ENCODE assay signal across 8 cellular contexts in genomic region chr2:224586127-224586702, GRCh38. TPM values are rescaled to one million over a fixed set of nuclear protein-coding genes. Genes with fewer than 3 reads are reported as not detected.
DNase-seq lines count a peak whose midpoint lies in the region; ATAC-seq and TF ChIP-seq lines count a peak whose summit lies in the region.

No MANE protein-coding gene starts in this region.

- peaks cover 22% of the 10 kb centered on the region for H3K4me1 ChIP-seq in cardiac muscle cell (ENCODE audit: low read depth)
- H3K4me1 ChIP-seq in iPS-20b (ENCODE audit: insufficient read depth, low read length): peaks cover 13% of the 10 kb centered on the region

- H3K4me3 ChIP-seq in cardiac muscle cell (peak overlapping the region; percentile 33), iPS-20b (ENCODE audit: low read length) (peak overlapping the region; percentile 80)

- H3K36me3 Mint-ChIP-seq in activated CD4-positive, alpha-beta memory T cell treated with anti-CD3 and anti-CD28 coated beads for 36 hours: peaks cover 17% of the 10 kb centered on the region

- no peaks in the 10 kb centered on the region for H3K36me3 ChIP-seq in cardiac muscle cell
- H3K36me3 ChIP-seq in iPS-20b (ENCODE audit: insufficient read depth, low read depth, low read length): peaks cover 8% of the 10 kb centered on the region; the same call in 1 of the 2 replicates

- ATAC-seq in Right ventricle myocardium superior (ENCODE audit: poor library complexity): no peak
- ATAC-seq in GM19397 (IDR thresholded peaks at IDR 0.05; ENCODE audit: unreplicated experiment): no peak
- ATAC-seq in HG03039 (IDR thresholded peaks at IDR 0.05; ENCODE audit: unreplicated experiment): no peak

- peak overlapping the region; percentile 91 for H3K27ac Mint-ChIP-seq in activated CD4-positive, alpha-beta memory T cell treated with anti-CD3 and anti-CD28 coated beads for 36 hours

- peaks cover 24% of the 10 kb centered on the region for H3K4me1 Mint-ChIP-seq in activated CD4-positive, alpha-beta memory T cell treated with anti-CD3 and anti-CD28 coated beads for 36 hours (ENCODE audit: low read depth)

- POLR2A ChIA-PET in activated CD4-positive, alpha-beta memory T cell treated with anti-CD3 and anti-CD28 coated beads for 36 hours (lab: Charles Lee): interaction anchor here (0.8 to 2.8 kb wide), 5 partner anchors 15 to 61 kb away, joined by 3 to 25 read pairs (median 3); no protein-coding TSS in a partner anchor

- peak overlapping the region; percentile 89 for H3K4me3 Mint-ChIP-seq in activated CD4-positive, alpha-beta memory T cell treated with anti-CD3 and anti-CD28 coated beads for 36 hours

- no peak for TF ChIP-seq CTCF in cardiac muscle cell (IDR thresholded peaks at IDR 0.05; ENCODE audit: low read depth, low read length)

- DNase-seq in cardiac muscle cell (ENCODE audit: low read depth in 1 of 2, low spot score in 1 of 2) (no peak), Right ventricle myocardium superior (no peak), NCI-H1105 (lab: John Stamatoyannopoulos, UW) (no peak)
- no peak for DNase-seq in activated CD4-positive, alpha-beta memory T cell treated with anti-CD3 and anti-CD28 coated beads for 36 hours

- H3K27me3 ChIP-seq in cardiac muscle cell: no peaks in the 10 kb centered on the region
- no peaks in the 10 kb centered on the region for H3K27me3 ChIP-seq in iPS-20b (ENCODE audit: insufficient read depth, low read length)

- intact Hi-C loops in Right ventricle myocardium superior (cut with DNase I): no loop called here
- intact Hi-C loops in activated CD4-positive, alpha-beta memory T cell treated with anti-CD3 and anti-CD28 coated beads for 36 hours (cut with micrococcal nuclease): loop anchor here (1.0 to 10.0 kb wide), 5 partner anchors 52 to 559 kb away; partner anchors contain the start of gene DOCK10

- H3K9ac ChIP-seq in iPS-20b (ENCODE audit: low read depth, low read length): peak overlapping the region; percentile 82

- H3K27ac ChIP-seq in cardiac muscle cell (peak overlapping the region; percentile 61), iPS-20b (ENCODE audit: low read length) (no peak overlapping the region), temporal lobe (ENCODE audit: low read depth, low read length) (peak overlapping the region; percentile 54)

- CTCF ChIA-PET in activated CD4-positive, alpha-beta memory T cell treated with anti-CD3 and anti-CD28 coated beads for 36 hours (lab: Charles Lee): interaction anchor here (0.6 to 1.6 kb wide), 5 partner anchors 16 to 269 kb away, joined by 3 to 4 read pairs (median 4); no protein-coding TSS in a partner anchor

- no peaks in the 10 kb centered on the region for H3K27me3 Mint-ChIP-seq in activated CD4-positive, alpha-beta memory T cell treated with anti-CD3 and anti-CD28 coated beads for 36 hours

- H3K9me3 Mint-ChIP-seq in activated CD4-positive, alpha-beta memory T cell treated with anti-CD3 and anti-CD28 coated beads for 36 hours: no peaks in the 10 kb centered on the region

- H3K9me3 ChIP-seq in cardiac muscle cell (ENCODE audit: low read depth): no peaks in the 10 kb centered on the region
- no peaks in the 10 kb centered on the region for H3K9me3 ChIP-seq in iPS-20b (ENCODE audit: insufficient read depth, low read depth, low read length)

RNA-seq across cellular contexts. Expression of gene CUL3, which starts 1.1 kb away (rescaled TPM):
- total RNA-seq in cardiac muscle cell (47.6 and 51.3 TPM in 2 replicates), Right ventricle myocardium superior (72.1 TPM), temporal lobe (108 TPM)
- 78.8 and 90.9 TPM in 2 replicates for polyA plus RNA-seq in cardiac muscle cell
- 10 to 100 TPM; 75.8 to 79.5 TPM for total RNA-seq in activated CD4-positive, alpha-beta memory T cell treated with anti-CD3 and anti-CD28 coated beads for 36 hours
